ENCODE assay signal across 16 cellular contexts in the genomic region with DNA sequence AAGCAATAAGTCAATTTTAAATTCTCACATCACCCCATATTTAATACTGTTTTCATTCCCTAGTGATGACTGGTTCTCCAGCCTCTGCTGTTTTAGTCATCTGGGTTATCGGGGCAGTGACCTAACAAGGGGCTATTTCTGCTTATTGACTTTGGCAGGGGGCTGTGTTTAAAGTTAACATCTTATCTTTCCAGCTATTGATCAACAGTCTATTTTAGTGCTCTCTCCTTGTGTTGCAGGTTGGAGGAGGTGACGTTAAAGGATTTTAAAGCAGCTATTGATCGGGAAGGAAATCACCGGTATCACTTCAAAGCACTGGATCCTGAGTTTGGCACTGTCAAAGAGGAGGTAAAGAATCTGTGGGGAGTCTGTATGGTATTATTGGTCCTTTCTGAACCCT. TPM values are rescaled to one million over a fixed set of nuclear protein-coding genes. Genes with fewer than 3 reads are reported as not detected.
DNase-seq lines count a peak whose midpoint lies in the region; ATAC-seq and TF ChIP-seq lines count a peak whose summit lies in the region.
"Had no signal": no experiment of that assay in that cellular context is flagged by ENCODE, and none has a peak within 500 bp of the region (broad histone marks: within the 10 kb centered on the region; RNA-seq: fewer than 3 reads in every experiment).

No MANE protein-coding gene starts in this region.

- H3K27ac ChIP-seq in brain microvascular endothelial cell, result no peak overlapping the region
- H3K27ac ChIP-seq in thoracic aorta, result peak overlapping the region; percentile 66 to 82
- no peak overlapping the region for H3K27ac ChIP-seq in WERI-Rb-1
- H3K27ac ChIP-seq: 22Rv1, epithelial cell of prostate had no signal

- H3K27me3 ChIP-seq in brain microvascular endothelial cell (replicated peaks) (no peaks in the 10 kb centered on the region), thoracic aorta (replicated peaks; ENCODE audit: insufficient read depth) (no peaks in the 10 kb centered on the region), WERI-Rb-1 (ENCODE audit: insufficient read depth, low read depth, severe bottlenecking) (no peaks in the 10 kb centered on the region)

- no peak overlapping the region for H3K4me3 ChIP-seq in brain microvascular endothelial cell (ENCODE audit: low read depth, low read length)
- no peak overlapping the region for H3K4me3 ChIP-seq in thoracic aorta
- H3K4me3 ChIP-seq in WERI-Rb-1 (ENCODE audit: low read depth, low read length), result no peak overlapping the region

- H3K36me3 ChIP-seq in brain microvascular endothelial cell (replicated peaks), result no peaks in the 10 kb centered on the region
- H3K36me3 ChIP-seq in thoracic aorta, result peaks cover 24% of the 10 kb centered on the region
- peaks cover 22% of the 10 kb centered on the region for H3K36me3 ChIP-seq in WERI-Rb-1

- H3K36me3 Mint-ChIP-seq in activated CD4-positive, alpha-beta T cell treated with anti-CD3 and anti-CD28 coated beads, Interleukin-2, amount 10 ng/mL, durations not matched to agents 24 days and 14 days (ENCODE audit: low read depth), result peaks cover 11% of the 10 kb centered on the region

- no peak overlapping the region for H3K27ac Mint-ChIP-seq in activated CD4-positive, alpha-beta T cell treated with anti-CD3 and anti-CD28 coated beads, Interleukin-2, amount 10 ng/mL, durations not matched to agents 24 days and 14 days
- H3K27ac Mint-ChIP-seq in stimulated activated naive CD8-positive, alpha-beta T cell treated with anti-CD3 and anti-CD28 coated beads, Interleukin-15, amount 100 ng/mL, for 72 hours, result peak overlapping the region in 1 of 2 donors; percentile 5
- H3K27ac Mint-ChIP-seq: activated CD4-positive, alpha-beta T cell treated with anti-CD3 and anti-CD28 coated beads, Interleukin-2, amount 10 ng/mL, durations not matched to agents 7 days and 5 days; activated T-helper 17 cell treated with anti-CD3 and anti-CD28 coated beads, Interleukin-2, amount 50 U/mL, for 72 hours; T-helper 2 cell treated with Interferon-gamma antibody and Interleukin-4, amounts not matched to agents 5 μg/mL and 100 μg/mL, for 36 hours had no signal

- H3K4me3 Mint-ChIP-seq in activated CD4-positive, alpha-beta T cell treated with anti-CD3 and anti-CD28 coated beads, Interleukin-2, amount 10 ng/mL, durations not matched to agents 24 days and 14 days, result no peak overlapping the region
- no peak overlapping the region for H3K4me3 Mint-ChIP-seq in stimulated activated naive CD8-positive, alpha-beta T cell treated with anti-CD3 and anti-CD28 coated beads, Interleukin-15, amount 100 ng/mL, for 72 hours
- H3K4me3 Mint-ChIP-seq: activated CD4-positive, alpha-beta T cell treated with anti-CD3 and anti-CD28 coated beads, Interleukin-2, amount 10 ng/mL, durations not matched to agents 7 days and 5 days; activated T-helper 17 cell treated with anti-CD3 and anti-CD28 coated beads, Interleukin-2, amount 50 U/mL, for 72 hours; central memory CD8-positive, alpha-beta T cell; T-helper 2 cell treated with Interferon-gamma antibody and Interleukin-4, amounts not matched to agents 5 μg/mL and 100 μg/mL, for 36 hours had no signal

- no peak for TF ChIP-seq CTCF in brain microvascular endothelial cell (IDR thresholded peaks at IDR 0.05; ENCODE audit: low read depth, low read length, missing control alignments)
- no peak for TF ChIP-seq CTCF in thoracic aorta (IDR thresholded peaks at IDR 0.05)
- TF ChIP-seq CTCF in WERI-Rb-1 (IDR thresholded peaks at IDR 0.05; ENCODE audit: low read depth, low read length), result no peak

- H3K4me1 ChIP-seq in thoracic aorta (ENCODE audit: control insufficient read depth in 1 of 2, low read depth in 2 of 2), result peaks cover 14 to 27% of the 10 kb centered on the region in 2 donors

- H3K9me3 Mint-ChIP-seq in activated CD4-positive, alpha-beta T cell treated with anti-CD3 and anti-CD28 coated beads, Interleukin-2, amount 10 ng/mL, durations not matched to agents 24 days and 14 days, result no peaks in the 10 kb centered on the region
- no peaks in the 10 kb centered on the region for H3K9me3 Mint-ChIP-seq in stimulated activated naive CD8-positive, alpha-beta T cell treated with anti-CD3 and anti-CD28 coated beads, Interleukin-15, amount 100 ng/mL, for 72 hours
- H3K9me3 Mint-ChIP-seq: activated CD4-positive, alpha-beta T cell treated with anti-CD3 and anti-CD28 coated beads, Interleukin-2, amount 10 ng/mL, durations not matched to agents 7 days and 5 days; activated T-helper 17 cell treated with anti-CD3 and anti-CD28 coated beads, Interleukin-2, amount 50 U/mL, for 72 hours; central memory CD8-positive, alpha-beta T cell; T-helper 2 cell treated with Interferon-gamma antibody and Interleukin-4, amounts not matched to agents 5 μg/mL and 100 μg/mL, for 36 hours had no signal

- no peaks in the 10 kb centered on the region for H3K4me1 Mint-ChIP-seq in activated CD4-positive, alpha-beta T cell treated with anti-CD3 and anti-CD28 coated beads, Interleukin-2, amount 10 ng/mL, durations not matched to agents 24 days and 14 days
- H3K4me1 Mint-ChIP-seq in stimulated activated naive CD8-positive, alpha-beta T cell treated with anti-CD3 and anti-CD28 coated beads, Interleukin-15, amount 100 ng/mL, for 72 hours, result no peaks in the 10 kb centered on the region
- H3K4me1 Mint-ChIP-seq: central memory CD8-positive, alpha-beta T cell had no signal

- intact Hi-C loops in activated CD4-positive, alpha-beta T cell treated with anti-CD3 and anti-CD28 coated beads, Interleukin-2, amount 10 ng/mL, durations not matched to agents 24 days and 14 days (cut with micrococcal nuclease), result no loop called here

- no peaks in the 10 kb centered on the region for H3K27me3 Mint-ChIP-seq in activated CD4-positive, alpha-beta T cell treated with anti-CD3 and anti-CD28 coated beads, Interleukin-2, amount 10 ng/mL, durations not matched to agents 24 days and 14 days
- no peaks in the 10 kb centered on the region for H3K27me3 Mint-ChIP-seq in stimulated activated naive CD8-positive, alpha-beta T cell treated with anti-CD3 and anti-CD28 coated beads, Interleukin-15, amount 100 ng/mL, for 72 hours
- H3K27me3 Mint-ChIP-seq: activated CD4-positive, alpha-beta T cell treated with anti-CD3 and anti-CD28 coated beads, Interleukin-2, amount 10 ng/mL, durations not matched to agents 7 days and 5 days; activated T-helper 17 cell treated with anti-CD3 and anti-CD28 coated beads, Interleukin-2, amount 50 U/mL, for 72 hours; central memory CD8-positive, alpha-beta T cell had no signal

- peak; percentile 35 for DNase-seq in activated CD4-positive, alpha-beta T cell treated with anti-CD3 and anti-CD28 coated beads, Interleukin-2, amount 10 ng/mL, durations not matched to agents 24 days and 14 days
- DNase-seq in activated CD4-positive, alpha-beta T cell treated with anti-CD3 and anti-CD28 coated beads for 48 hours, result no peak
- DNase-seq in brain microvascular endothelial cell (peak; percentile 43), left lobe of liver (ENCODE audit: low spot score) (peak; percentile 54), thoracic aorta (ENCODE audit: low spot score) (no peak), DMS 273 (lab: John Stamatoyannopoulos, UW; ENCODE audit: unreplicated experiment) (no peak), WERI-Rb-1 (no peak)
- no peak for DNase-seq in stimulated activated naive CD8-positive, alpha-beta T cell treated with anti-CD3 and anti-CD28 coated beads, Interleukin-15, amount 100 ng/mL, for 72 hours
- DNase-seq: activated CD4-positive, alpha-beta T cell treated with anti-CD3 and anti-CD28 coated beads, Interleukin-2, amount 10 ng/mL, durations not matched to agents 7 days and 5 days; retina; SHP77 had no signal

- ATAC-seq in left lobe of liver, result peak; percentile 80
- peak; percentile 62 for ATAC-seq in thoracic aorta (ENCODE audit: insufficient number of reproducible peaks, low FRiP score, low read depth)
- ATAC-seq in stimulated activated naive CD8-positive, alpha-beta T cell treated with anti-CD3 and anti-CD28 coated beads, Interleukin-15, amount 100 ng/mL, for 72 hours, result no peak
- ATAC-seq: activated T-helper 17 cell treated with anti-CD3 and anti-CD28 coated beads, Interleukin-2, amount 50 U/mL, for 72 hours had no signal

- H3K9me3 ChIP-seq in thoracic aorta (no peaks in the 10 kb centered on the region), WERI-Rb-1 (ENCODE audit: severe bottlenecking) (no peaks in the 10 kb centered on the region)

- in situ Hi-C loops in brain microvascular endothelial cell (cut with HindIII; ENCODE audit: low pct_ligation_motif_present, low sequenced_read_pairs), result no loop called here

RNA-seq across cellular contexts. Expression of a gene that starts 7.7 kb away (rescaled TPM):
- 59.2 and 61.8 TPM in 2 replicates for total RNA-seq in activated CD4-positive, alpha-beta T cell treated with anti-CD3 and anti-CD28 coated beads, Interleukin-2, amount 10 ng/mL, durations not matched to agents 24 days and 14 days
- total RNA-seq in left lobe of liver (9.3 TPM), thoracic aorta (10 to 100 TPM; 15.6 to 15.9 TPM)

RNA-seq across cellular contexts. Expression of a gene that starts 56.3 kb away (rescaled TPM):
- total RNA-seq in activated CD4-positive, alpha-beta T cell treated with anti-CD3 and anti-CD28 coated beads, Interleukin-2, amount 10 ng/mL, durations not matched to agents 24 days and 14 days, result 0.21 and 0.59 TPM in 2 replicates
- 0.91 TPM for total RNA-seq in left lobe of liver
- 1 to 10 TPM in 1 of 2 donors, not detected in 1; 2.2 TPM for total RNA-seq in thoracic aorta

RNA-seq across cellular contexts. Expression of a gene that starts 56.6 kb away (rescaled TPM):
- total RNA-seq in activated CD4-positive, alpha-beta T cell treated with anti-CD3 and anti-CD28 coated beads, Interleukin-2, amount 10 ng/mL, durations not matched to agents 24 days and 14 days, result 24.4 and 27.0 TPM in 2 replicates
- total RNA-seq in left lobe of liver, result 5.6 TPM
- total RNA-seq in thoracic aorta, result 10 to 100 TPM; 10.2 to 21.0 TPM

Comparison
In these comparisons a context has a peak if more than half of its experiments do, and no peak if none do; other contexts are left out.
1. DNase-seq: peak in activated CD4-positive, alpha-beta T cell treated with anti-CD3 and anti-CD28 coated beads, Interleukin-2, amount 10 ng/mL, durations not matched to agents 24 days and 14 days (single experiment), brain microvascular endothelial cell (single experiment) and left lobe of liver (single experiment); none in activated CD4-positive, alpha-beta T cell treated with anti-CD3 and anti-CD28 coated beads for 48 hours (single experiment), thoracic aorta (single experiment), DMS 273 (single experiment), WERI-Rb-1 (single experiment) and stimulated activated naive CD8-positive, alpha-beta T cell treated with anti-CD3 and anti-CD28 coated beads, Interleukin-15, amount 100 ng/mL, for 72 hours (0 of 2).
2. H3K27ac ChIP-seq: peak in thoracic aorta (2 of 2); none in brain microvascular endothelial cell (single experiment) and WERI-Rb-1 (single experiment).